ENCODE assay signal across 1 cellular context in the genomic region with DNA sequence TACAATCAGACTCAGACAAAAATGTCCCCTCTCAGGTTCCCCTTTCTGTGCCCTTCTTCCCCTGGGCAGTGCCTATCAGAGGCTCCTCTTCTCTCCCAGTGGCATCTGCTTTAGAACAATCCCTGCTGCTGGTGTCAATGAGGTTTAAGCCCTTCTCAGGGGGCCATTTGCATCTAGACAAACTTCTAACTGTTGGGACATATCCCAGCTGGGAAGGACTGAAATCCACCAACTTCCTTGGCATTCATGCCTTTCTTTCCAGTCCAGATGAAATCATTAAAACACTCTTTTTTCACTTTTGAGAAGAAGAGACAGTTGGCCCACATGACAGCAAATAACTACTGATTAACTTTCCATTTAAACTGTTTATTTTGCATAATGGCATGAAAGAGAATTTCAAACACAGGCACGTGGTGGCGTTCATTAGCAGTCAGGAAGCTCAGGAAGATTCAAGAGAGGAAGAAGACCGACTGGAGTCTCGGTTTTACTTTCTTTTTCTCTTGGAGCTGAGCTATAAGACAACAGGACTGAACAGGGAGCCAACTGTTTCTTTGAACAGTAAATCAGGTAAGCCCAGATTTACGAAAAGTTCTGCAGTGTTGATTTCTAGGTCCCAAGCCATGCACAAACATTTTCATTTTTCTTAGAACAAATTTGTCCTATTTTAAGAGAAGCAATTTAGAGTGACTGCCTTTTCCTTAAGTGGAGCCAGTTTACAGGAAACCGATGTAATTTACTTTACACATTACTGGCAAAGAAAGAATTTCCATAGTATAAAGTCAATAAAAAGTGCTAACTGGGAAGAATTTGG.
TF ChIP-seq lines count a peak whose summit lies in the region.

A gene (plus strand): TSS at position 488 of the 811 bp plus-strand sequence. CDS start 1,354 bp downstream, outside the sequence.

TF ChIP-seq in GM12878, 131 proteins besides CTCF, POLR2A, EP300 and RAD21 (continued from another document):
- no peak for TF ChIP-seq NFYA (IDR thresholded peaks at IDR 0.05; ENCODE audit: borderline replicate concordance, low read depth, low read length)
- TF ChIP-seq STAT1 (conservative IDR thresholded peaks at IDR 0.05): no peak
- TF ChIP-seq, protein P1, sequence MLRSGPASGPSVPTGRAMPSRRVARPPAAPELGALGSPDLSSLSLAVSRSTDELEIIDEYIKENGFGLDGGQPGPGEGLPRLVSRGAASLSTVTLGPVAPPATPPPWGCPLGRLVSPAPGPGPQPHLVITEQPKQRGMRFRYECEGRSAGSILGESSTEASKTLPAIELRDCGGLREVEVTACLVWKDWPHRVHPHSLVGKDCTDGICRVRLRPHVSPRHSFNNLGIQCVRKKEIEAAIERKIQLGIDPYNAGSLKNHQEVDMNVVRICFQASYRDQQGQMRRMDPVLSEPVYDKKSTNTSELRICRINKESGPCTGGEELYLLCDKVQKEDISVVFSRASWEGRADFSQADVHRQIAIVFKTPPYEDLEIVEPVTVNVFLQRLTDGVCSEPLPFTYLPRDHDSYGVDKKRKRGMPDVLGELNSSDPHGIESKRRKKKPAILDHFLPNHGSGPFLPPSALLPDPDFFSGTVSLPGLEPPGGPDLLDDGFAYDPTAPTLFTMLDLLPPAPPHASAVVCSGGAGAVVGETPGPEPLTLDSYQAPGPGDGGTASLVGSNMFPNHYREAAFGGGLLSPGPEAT (IDR thresholded peaks at IDR 0.05; ENCODE audit: low read depth): peak; percentile 80
- TF ChIP-seq NR2F1 (conservative IDR thresholded peaks at IDR 0.05): no peak
- TF ChIP-seq ATF7 (IDR thresholded peaks at IDR 0.05; ENCODE audit: low read depth): peak; percentile 32; the same call in 1 of the 2 replicates
- TF ChIP-seq, protein P2, sequence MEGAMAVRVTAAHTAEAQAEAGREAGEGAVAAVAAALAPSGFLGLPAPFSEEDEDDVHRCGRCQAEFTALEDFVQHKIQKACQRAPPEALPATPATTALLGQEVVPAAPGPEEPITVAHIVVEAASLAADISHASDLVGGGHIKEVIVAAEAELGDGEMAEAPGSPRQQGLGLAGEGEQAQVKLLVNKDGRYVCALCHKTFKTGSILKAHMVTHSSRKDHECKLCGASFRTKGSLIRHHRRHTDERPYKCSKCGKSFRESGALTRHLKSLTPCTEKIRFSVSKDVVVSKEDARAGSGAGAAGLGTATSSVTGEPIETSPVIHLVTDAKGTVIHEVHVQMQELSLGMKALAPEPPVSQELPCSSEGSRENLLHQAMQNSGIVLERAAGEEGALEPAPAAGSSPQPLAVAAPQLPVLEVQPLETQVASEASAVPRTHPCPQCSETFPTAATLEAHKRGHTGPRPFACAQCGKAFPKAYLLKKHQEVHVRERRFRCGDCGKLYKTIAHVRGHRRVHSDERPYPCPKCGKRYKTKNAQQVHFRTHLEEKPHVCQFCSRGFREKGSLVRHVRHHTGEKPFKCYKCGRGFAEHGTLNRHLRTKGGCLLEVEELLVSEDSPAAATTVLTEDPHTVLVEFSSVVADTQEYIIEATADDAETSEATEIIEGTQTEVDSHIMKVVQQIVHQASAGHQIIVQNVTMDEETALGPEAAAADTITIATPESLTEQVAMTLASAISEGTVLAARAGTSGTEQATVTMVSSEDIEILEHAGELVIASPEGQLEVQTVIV (IDR thresholded peaks at IDR 0.05; ENCODE audit: borderline replicate concordance, partially characterized antibody): no peak
- no peak for TF ChIP-seq CBX3 (IDR thresholded peaks at IDR 0.05; ENCODE audit: borderline replicate concordance, low read depth)
- TF ChIP-seq CREM (IDR thresholded peaks at IDR 0.05; ENCODE audit: low read depth): no peak
- no peak for TF ChIP-seq HDAC6 (IDR thresholded peaks at IDR 0.05; ENCODE audit: unreplicated experiment)
- TF ChIP-seq ZNF622 (IDR thresholded peaks at IDR 0.05): no peak
- TF ChIP-seq, protein P3, sequence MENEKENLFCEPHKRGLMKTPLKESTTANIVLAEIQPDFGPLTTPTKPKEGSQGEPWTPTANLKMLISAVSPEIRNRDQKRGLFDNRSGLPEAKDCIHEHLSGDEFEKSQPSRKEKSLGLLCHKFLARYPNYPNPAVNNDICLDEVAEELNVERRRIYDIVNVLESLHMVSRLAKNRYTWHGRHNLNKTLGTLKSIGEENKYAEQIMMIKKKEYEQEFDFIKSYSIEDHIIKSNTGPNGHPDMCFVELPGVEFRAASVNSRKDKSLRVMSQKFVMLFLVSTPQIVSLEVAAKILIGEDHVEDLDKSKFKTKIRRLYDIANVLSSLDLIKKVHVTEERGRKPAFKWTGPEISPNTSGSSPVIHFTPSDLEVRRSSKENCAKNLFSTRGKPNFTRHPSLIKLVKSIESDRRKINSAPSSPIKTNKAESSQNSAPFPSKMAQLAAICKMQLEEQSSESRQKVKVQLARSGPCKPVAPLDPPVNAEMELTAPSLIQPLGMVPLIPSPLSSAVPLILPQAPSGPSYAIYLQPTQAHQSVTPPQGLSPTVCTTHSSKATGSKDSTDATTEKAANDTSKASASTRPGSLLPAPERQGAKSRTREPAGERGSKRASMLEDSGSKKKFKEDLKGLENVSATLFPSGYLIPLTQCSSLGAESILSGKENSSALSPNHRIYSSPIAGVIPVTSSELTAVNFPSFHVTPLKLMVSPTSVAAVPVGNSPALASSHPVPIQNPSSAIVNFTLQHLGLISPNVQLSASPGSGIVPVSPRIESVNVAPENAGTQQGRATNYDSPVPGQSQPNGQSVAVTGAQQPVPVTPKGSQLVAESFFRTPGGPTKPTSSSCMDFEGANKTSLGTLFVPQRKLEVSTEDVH (IDR thresholded peaks at IDR 0.05; ENCODE audit: low read depth, partially characterized antibody): no peak
- TF ChIP-seq MYC (IDR thresholded peaks at IDR 0.05; ENCODE audit: insufficient read depth, insufficient read length, insufficient replicate concordance, low read length, severe bottlenecking): no peak
- peak; percentile 55 for TF ChIP-seq SPI1 (IDR thresholded peaks at IDR 0.05; ENCODE audit: borderline replicate concordance, insufficient read depth, low read depth, low read length)
- TF ChIP-seq BRCA1 (IDR thresholded peaks at IDR 0.05; ENCODE audit: low read depth, low read length): no peak
- no peak for TF ChIP-seq NBN (IDR thresholded peaks at IDR 0.05)
- TF ChIP-seq ZNF217 (IDR thresholded peaks at IDR 0.05): no peak
- TF ChIP-seq SREBF1 (IDR thresholded peaks at IDR 0.05; ENCODE audit: low read length): no peak
- peak; percentile 81 to 82 for TF ChIP-seq IKZF2 (IDR thresholded peaks at IDR 0.05)
- TF ChIP-seq ESRRA (IDR thresholded peaks at IDR 0.05; ENCODE audit: low read length): no peak
